Comparison of ENCODE assay signal across 15 cellular contexts in genomic region chr9:133139246-133140173, GRCh38. TPM values are rescaled to one million over a fixed set of nuclear protein-coding genes. Genes with fewer than 3 reads are reported as not detected.
A peak's percentile ranks its signal among the peaks of the same experiment; 100 is the strongest.
DNase-seq lines count a peak whose midpoint lies in the region; ATAC-seq and TF ChIP-seq lines count a peak whose summit lies in the region.
"Had no signal": no experiment of that assay in that cellular context is flagged by ENCODE, and none has a peak within 500 bp of the region (broad histone marks: within the 10 kb centered on the region; RNA-seq: fewer than 3 reads in every experiment).

No MANE protein-coding gene starts in this region.

- no peak for TF ChIP-seq EP300 in tibial nerve (IDR thresholded peaks at IDR 0.05)

- H3K4me1 Mint-ChIP-seq in activated T-helper 2 cell treated with anti-CD3 and anti-CD28 coated beads, Interferon-gamma antibody, Interleukin-2, Interleukin-4, amounts not matched to agents 10 μg/mL and 5 μg/mL and 100 μg/mL, durations not matched to agents 14 hours and 24 hours and 36 hours (ENCODE audit: low read depth) = peaks cover 56% of the 10 kb centered on the region

- TF ChIP-seq POLR2A in tibial nerve (IDR thresholded peaks at IDR 0.05) = no peak

- peak overlapping the region; percentile 82 for H3K27ac Mint-ChIP-seq in activated T-helper 2 cell treated with anti-CD3 and anti-CD28 coated beads, Interferon-gamma antibody, Interleukin-2, Interleukin-4, amounts not matched to agents 10 μg/mL and 5 μg/mL and 100 μg/mL, durations not matched to agents 14 hours and 24 hours and 36 hours
- H3K27ac Mint-ChIP-seq: GM23338 had no signal

- TF ChIP-seq CTCF in left ventricle myocardium inferior (IDR thresholded peaks at IDR 0.05; ENCODE audit: borderline replicate concordance) = no peak
- TF ChIP-seq CTCF in tibial nerve (IDR thresholded peaks at IDR 0.05) = no peak
- TF ChIP-seq CTCF in GM13977 (IDR thresholded peaks at IDR 0.05; ENCODE audit: extremely low read depth, insufficient read depth, missing control alignments) = no peak

- H3K4me1 ChIP-seq in left ventricle myocardium inferior (peaks cover 100% of the 10 kb centered on the region), tibial nerve (peaks cover 0 to 98% (median 78%) of the 10 kb centered on the region in 4 donors)

- in situ Hi-C loops in GM13977 (cut with MboI; ENCODE audit: low pct_unique_long_range_greater_than_20kb, low sequenced_read_pairs, unreplicated experiment) = loop anchor here (10.0 kb wide), 1 partner anchor 45 kb away; no protein-coding TSS in a partner anchor

- H3K4me3 ChIP-seq in left ventricle myocardium inferior = no peak overlapping the region
- H3K4me3 ChIP-seq in tibial nerve = no peak overlapping the region
- H3K4me3 ChIP-seq: GM23338, smooth muscle cell had no signal

- H3K27me3 ChIP-seq in left ventricle myocardium inferior (ENCODE audit: low read depth) = no peaks in the 10 kb centered on the region
- no peaks in the 10 kb centered on the region for H3K27me3 ChIP-seq in tibial nerve

- H3K36me3 Mint-ChIP-seq in activated T-helper 2 cell treated with anti-CD3 and anti-CD28 coated beads, Interferon-gamma antibody, Interleukin-2, Interleukin-4, amounts not matched to agents 10 μg/mL and 5 μg/mL and 100 μg/mL, durations not matched to agents 14 hours and 24 hours and 36 hours (ENCODE audit: low read depth) = peaks cover 21% of the 10 kb centered on the region

- H3K27ac ChIP-seq in left ventricle myocardium inferior (replicated peaks) (peak overlapping the region; percentile 95), tibial nerve (peak overlapping the region; percentile 72 to 96 (median 90))

- no peaks in the 10 kb centered on the region for H3K36me3 ChIP-seq in left ventricle myocardium inferior
- H3K36me3 ChIP-seq in tibial nerve = no peaks in the 10 kb centered on the region

- H3K4me3 Mint-ChIP-seq in activated T-helper 2 cell treated with anti-CD3 and anti-CD28 coated beads, Interferon-gamma antibody, Interleukin-2, Interleukin-4, amounts not matched to agents 10 μg/mL and 5 μg/mL and 100 μg/mL, durations not matched to agents 14 hours and 24 hours and 36 hours (ENCODE audit: low read depth) = no peak overlapping the region
- H3K4me3 Mint-ChIP-seq: GM23338 had no signal

- ATAC-seq in left colon = peak; percentile 2
- ATAC-seq: GM23338 had no signal

- WGBS in tibial nerve, 2 donors = 89% methylated on average over 7 to 21 of the region's 24 CpGs

- H3K27me3 Mint-ChIP-seq in activated T-helper 2 cell treated with anti-CD3 and anti-CD28 coated beads, Interferon-gamma antibody, Interleukin-2, Interleukin-4, amounts not matched to agents 10 μg/mL and 5 μg/mL and 100 μg/mL, durations not matched to agents 14 hours and 24 hours and 36 hours (ENCODE audit: low read depth) = no peaks in the 10 kb centered on the region

- intact Hi-C loops in left ventricle myocardium inferior (cut with micrococcal nuclease) (loop anchor here (10.0 kb wide), 1 partner anchor 105 kb away; the partner anchor contains the start of gene GTF3C5), cardiac septum (cut with DNase I) (loop anchor here (5.0 kb wide), 1 partner anchor 82 kb away; no protein-coding TSS in a partner anchor), left colon (cut with DNase I, micrococcal nuclease) (loop anchor here in 1 of 2 donors (10.0 kb wide), 1 partner anchor 105 kb away; the partner anchor contains the start of gene GTF3C5)
- intact Hi-C loops in activated T-helper 2 cell treated with anti-CD3 and anti-CD28 coated beads, Interferon-gamma antibody, Interleukin-2, Interleukin-4, amounts not matched to agents 10 μg/mL and 5 μg/mL and 100 μg/mL, durations not matched to agents 14 hours and 24 hours and 36 hours (cut with micrococcal nuclease) = loop anchor here (10.0 kb wide), 1 partner anchor 235 kb away; the partner anchor contains the start of genes STKLD1 and SURF4

- no peaks in the 10 kb centered on the region for H3K9me3 Mint-ChIP-seq in activated T-helper 2 cell treated with anti-CD3 and anti-CD28 coated beads, Interferon-gamma antibody, Interleukin-2, Interleukin-4, amounts not matched to agents 10 μg/mL and 5 μg/mL and 100 μg/mL, durations not matched to agents 14 hours and 24 hours and 36 hours
- H3K9me3 Mint-ChIP-seq: GM23338 had no signal

- DNase-seq in left ventricle myocardium inferior (no peak), cardiac septum (ENCODE audit: low spot score) (no peak), left colon (peak in 1 of 2 donors; percentile 47), tibial nerve (ENCODE audit: low spot score in 2 of 2) (no peak), GM13977 (ENCODE audit: low spot score) (no peak), NCI-H345 (lab: John Stamatoyannopoulos, UW) (no peak), NCI-H1417 treated with DMSO at 0.1 percent for 48 hours (lab: John Stamatoyannopoulos, UW) (no peak)
- no peak for DNase-seq in activated T-helper 2 cell treated with anti-CD3 and anti-CD28 coated beads, Interferon-gamma antibody, Interleukin-2, Interleukin-4, amounts not matched to agents 10 μg/mL and 5 μg/mL and 100 μg/mL, durations not matched to agents 14 hours and 24 hours and 36 hours (ENCODE audit: low spot score)
- DNase-seq: AML-193, DMS53, NCI-H1105, NCI-H226, occipital lobe had no signal

- no peaks in the 10 kb centered on the region for H3K9me3 ChIP-seq in left ventricle myocardium inferior (replicated peaks)
- H3K9me3 ChIP-seq in tibial nerve = no peaks in the 10 kb centered on the region

RNA-seq across cellular contexts. Expression of gene RALGDS, which starts 18.5 kb away (rescaled TPM):
- total RNA-seq in left ventricle myocardium inferior = 24.6 TPM
- total RNA-seq in cardiac septum = 23.9 TPM
- 78.8 and 85.8 TPM in 2 replicates for total RNA-seq in activated T-helper 2 cell treated with anti-CD3 and anti-CD28 coated beads, Interferon-gamma antibody, Interleukin-2, Interleukin-4, amounts not matched to agents 10 μg/mL and 5 μg/mL and 100 μg/mL, durations not matched to agents 14 hours and 24 hours and 36 hours
- total RNA-seq in left colon = 10 to 100 TPM; 29.1 to 49.1 TPM
- 10 to 100 TPM; 34.5 to 60.0 (median 48.7) TPM for total RNA-seq in tibial nerve

RNA-seq across cellular contexts. Expression of gene GBGT1, which starts 24.2 kb away (rescaled TPM):
- total RNA-seq in left ventricle myocardium inferior (6.3 TPM), cardiac septum (4.6 TPM), left colon (1 to 10 TPM; 4.9 to 5.5 TPM), tibial nerve (10 to 100 TPM; 15.3 to 63.3 (median 36.8) TPM)
- 6.8 and 7.4 TPM in 2 replicates for total RNA-seq in activated T-helper 2 cell treated with anti-CD3 and anti-CD28 coated beads, Interferon-gamma antibody, Interleukin-2, Interleukin-4, amounts not matched to agents 10 μg/mL and 5 μg/mL and 100 μg/mL, durations not matched to agents 14 hours and 24 hours and 36 hours
